10 cellular contexts compared by ENCODE assay signal in the genomic region with DNA sequence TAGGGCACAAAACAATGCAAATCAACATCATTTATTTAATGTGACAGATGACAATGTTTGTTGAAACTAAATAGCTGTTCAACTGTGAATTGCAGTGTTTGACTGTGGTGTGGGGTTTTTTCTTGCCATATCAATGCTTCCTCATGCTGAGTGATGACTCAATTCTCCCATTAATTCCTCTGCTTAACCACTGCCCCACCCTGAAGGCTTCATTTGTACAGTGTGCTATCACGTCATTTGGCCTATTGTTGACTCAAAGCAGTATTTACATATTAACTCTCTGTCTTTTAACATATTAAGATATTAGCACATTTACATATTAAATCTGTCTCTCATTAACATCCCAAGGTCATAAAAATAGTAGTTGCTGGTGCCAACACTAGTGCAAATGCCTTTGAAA.
DNase-seq lines count a peak whose midpoint lies in the region; ATAC-seq and TF ChIP-seq lines count a peak whose summit lies in the region.
"Had no signal": no experiment of that assay in that cellular context is flagged by ENCODE, and none has a peak within 500 bp of the region (broad histone marks: within the 10 kb centered on the region; RNA-seq: fewer than 3 reads in every experiment).

No MANE protein-coding gene starts in this region.

- H4K5ac ChIP-seq in H9 (ENCODE audit: insufficient read length, low read depth, low read length) = no peak overlapping the region

- H2AFZ ChIP-seq in H9 (ENCODE audit: low read length) = no peak overlapping the region

- H3K4me1 Mint-ChIP-seq in H9 = no peaks in the 10 kb centered on the region
- H3K4me1 Mint-ChIP-seq: activated naive CD8-positive, alpha-beta T cell treated with anti-CD3 and anti-CD28 coated beads, Interleukin-2, amount 10 ng/mL, durations not matched to agents 7 days and 5 days had no signal

- no peaks in the 10 kb centered on the region for H3K79me1 ChIP-seq in H9 (ENCODE audit: insufficient read depth, low read depth, low read length, poor library complexity, severe bottlenecking)

- H4K91ac ChIP-seq in H9 (ENCODE audit: insufficient read length, low read depth, low read length) = no peak overlapping the region

- H3K36me3 ChIP-seq in adrenal gland (replicated peaks in 1 of 2) = no peaks in the 10 kb centered on the region
- H3K36me3 ChIP-seq: lower lobe of right lung had no signal

- no peaks in the 10 kb centered on the region for H3K79me2 ChIP-seq in H9 (ENCODE audit: insufficient read depth, low read length)

- H3K4me1 ChIP-seq in adrenal gland (replicated peaks in 1 of 2) (no peaks in the 10 kb centered on the region), H9 (ENCODE audit: insufficient read depth, low read length) (no peaks in the 10 kb centered on the region)
- H3K4me1 ChIP-seq: lower lobe of right lung had no signal

- no peaks in the 10 kb centered on the region for H3K23me2 ChIP-seq in H9 (ENCODE audit: insufficient read length, low read depth, low read length, poor library complexity, severe bottlenecking)

- TF ChIP-seq POLR2A in adrenal gland (IDR thresholded peaks at IDR 0.05) = no peak

- H3K14ac ChIP-seq in H9 (ENCODE audit: insufficient read depth, low read length) = no peak overlapping the region

- in situ Hi-C loops in Caki2 (cut with HindIII; ENCODE audit: low pct_unique_long_range_greater_than_20kb, low sequenced_read_pairs) = no loop called here

- no peak overlapping the region for H3K4me3 ChIP-seq in adrenal gland
- H3K4me3 ChIP-seq: lower lobe of right lung had no signal

- H3K27me3 ChIP-seq in adrenal gland = no peaks in the 10 kb centered on the region
- no peaks in the 10 kb centered on the region for H3K27me3 ChIP-seq in H9 (ENCODE audit: insufficient read depth, low read length)

- H4K8ac ChIP-seq in H9 (replicated peaks; ENCODE audit: insufficient read length, low read depth, low read length) = no peak overlapping the region

- H3K27me3 Mint-ChIP-seq in H9 (ENCODE audit: low read depth) = no peaks in the 10 kb centered on the region

- ATAC-seq in GM19468 (IDR thresholded peaks at IDR 0.05; ENCODE audit: extremely low read depth, unreplicated experiment) (peak; percentile 72), HG03571 (IDR thresholded peaks at IDR 0.05; ENCODE audit: unreplicated experiment) (peak; percentile 64)

- peaks cover 37% of the 10 kb centered on the region in 2 experiments for H3K9me3 Mint-ChIP-seq in H9

- H4K20me1 ChIP-seq in H9 (ENCODE audit: control insufficient read depth, insufficient read depth, insufficient read length) = no peaks in the 10 kb centered on the region

- no peak overlapping the region for H3K23ac ChIP-seq in H9 (ENCODE audit: insufficient read length, low read depth, low read length)

- H3K18ac ChIP-seq in H9 (ENCODE audit: insufficient read length, low read depth, low read length) = no peak overlapping the region

- H3K27ac Mint-ChIP-seq in H9 = no peak overlapping the region
- H3K27ac Mint-ChIP-seq: activated naive CD8-positive, alpha-beta T cell treated with anti-CD3 and anti-CD28 coated beads, Interleukin-2, amount 10 ng/mL, durations not matched to agents 7 days and 5 days had no signal

- no peak overlapping the region for H3K4me3 Mint-ChIP-seq in H9
- H3K4me3 Mint-ChIP-seq: activated naive CD8-positive, alpha-beta T cell treated with anti-CD3 and anti-CD28 coated beads, Interleukin-2, amount 10 ng/mL, durations not matched to agents 7 days and 5 days had no signal

- no peak overlapping the region for H3K4me2 ChIP-seq in H9 (ENCODE audit: insufficient read depth, insufficient read length, low read length)

- intact Hi-C loops in adrenal gland (cut with DNase I) = no loop called here

- H3K36me3 Mint-ChIP-seq in H9 (ENCODE audit: insufficient read depth in 1 of 3, low read depth in 3 of 3) = peaks cover 8 to 37% (median 17%) of the 10 kb centered on the region in 3 experiments
- H3K36me3 Mint-ChIP-seq: activated naive CD8-positive, alpha-beta T cell treated with anti-CD3 and anti-CD28 coated beads, Interleukin-2, amount 10 ng/mL, durations not matched to agents 7 days and 5 days had no signal

- no peak overlapping the region for H3K27ac ChIP-seq in adrenal gland
- H3K27ac ChIP-seq in H9 (ENCODE audit: insufficient read length, low read depth, low read length) = no peak overlapping the region
- H3K27ac ChIP-seq: lower lobe of right lung had no signal

- no peak overlapping the region for H3T11ph ChIP-seq in H9 (ENCODE audit: low read length)

- no peak overlapping the region for H3K4ac ChIP-seq in H9 (ENCODE audit: low read depth, low read length)

- no peak overlapping the region for H2AK5ac ChIP-seq in H9 (ENCODE audit: insufficient read length, low read length)

- 49 to 69% (median 59%) methylated on average over 1 of the region's 1 CpG for WGBS in adrenal gland, 4 donors
- WGBS in H9 (ENCODE audit: extremely low coverage, insufficient read length, low lambda C conversion rate) = no CpG with 5 or more reads among the region's 1 CpG

- H2BK5ac ChIP-seq in H9 (ENCODE audit: insufficient read length, low read length) = no peak overlapping the region

- no peak overlapping the region for H2BK20ac ChIP-seq in H9 (ENCODE audit: low read depth, low read length, poor library complexity, severe bottlenecking)

- H2BK12ac ChIP-seq in H9 (ENCODE audit: insufficient read length, low read depth, low read length) = no peak overlapping the region

- DNase-seq in Caki2 (ENCODE audit: low read depth) (peak; percentile 60), astrocyte of the hippocampus (ENCODE audit: low read depth, low spot score) (peak; percentile 81), D341Med (ENCODE audit: low spot score) (no peak), adrenal gland (no peak), H9 (no peak)
- no peak for DNase-seq in activated naive CD4-positive, alpha-beta T cell treated with anti-CD3 and anti-CD28 coated beads, Interleukin-2, amount 50 U/mL, for 16 hours
- DNase-seq: activated naive CD8-positive, alpha-beta T cell treated with anti-CD3 and anti-CD28 coated beads, Interleukin-2, amount 10 ng/mL, durations not matched to agents 7 days and 5 days; lower lobe of right lung had no signal

- no peak overlapping the region for H3K9ac ChIP-seq in H9 (ENCODE audit: extremely low read depth, insufficient read length, low read length)

- no peak overlapping the region for H2BK15ac ChIP-seq in H9 (ENCODE audit: low read depth, low read length)

- H3K56ac ChIP-seq in H9 (ENCODE audit: insufficient read length, low read depth, low read length) = no peak overlapping the region

- no peak for TF ChIP-seq CTCF in adrenal gland (IDR thresholded peaks at IDR 0.05)
- no peak for TF ChIP-seq CTCF in H9 (conservative IDR thresholded peaks at IDR 0.05)

- no peak overlapping the region for H2BK120ac ChIP-seq in H9 (ENCODE audit: low read depth, low read length, poor library complexity, severe bottlenecking)

- H3K9me3 ChIP-seq in adrenal gland (replicated peaks in 1 of 3) = peaks cover 0 to 4% (median 0%) of the 10 kb centered on the region in 3 donors
- peaks cover 4% of the 10 kb centered on the region for H3K9me3 ChIP-seq in H9 (ENCODE audit: control insufficient read depth, low read depth, low read length)

Comparison
In these comparisons a context has a peak if more than half of its experiments do, and no peak if none do; other contexts are left out.
1. DNase-seq: peak in Caki2 (single experiment) and astrocyte of the hippocampus (single experiment); none in D341Med (single experiment), activated naive CD4-positive, alpha-beta T cell treated with anti-CD3 and anti-CD28 coated beads, Interleukin-2, amount 50 U/mL, for 16 hours (single experiment), adrenal gland (0 of 7) and H9 (single experiment).